ENCODE assay signal across 8 cellular contexts in genomic region chr2:88590998-88591613, GRCh38. TPM values are rescaled to one million over a fixed set of nuclear protein-coding genes. Genes with fewer than 3 reads are reported as not detected.
DNase-seq lines count a peak whose midpoint lies in the region; ATAC-seq, FAIRE-seq and TF ChIP-seq lines count a peak whose summit lies in the region.

No MANE protein-coding gene starts in this region.

- H3K27me3 ChIP-seq in hepatocyte (no peaks in the 10 kb centered on the region), smooth muscle cell (ENCODE audit: low read depth) (no peaks in the 10 kb centered on the region)

- H3K4me3 ChIP-seq in astrocyte of the cerebellum (ENCODE audit: low read depth, low read length) (no peak overlapping the region), hepatocyte (no peak overlapping the region), smooth muscle cell (no peak overlapping the region)

- DNase-seq in DMS153 (lab: John Stamatoyannopoulos, UW): peak; percentile 46
- peak; percentile 16 for DNase-seq in HuH-7.5 (ENCODE audit: low spot score)
- DNase-seq in RCC 7860 (ENCODE audit: low spot score): peak; percentile 42
- peak; percentile 36 for DNase-seq in astrocyte of the cerebellum (ENCODE audit: low read depth)
- DNase-seq in hepatocyte (ENCODE audit: low spot score): peak; percentile 75
- DNase-seq in smooth muscle cell (lab: John Stamatoyannopoulos, UW; ENCODE audit: unreplicated experiment): no peak

- no peak overlapping the region for H2AFZ ChIP-seq in hepatocyte
- H2AFZ ChIP-seq in smooth muscle cell (ENCODE audit: low read depth): no peak overlapping the region

- peak overlapping the region; percentile 6 for H3K27ac ChIP-seq in hepatocyte
- H3K27ac ChIP-seq in smooth muscle cell (ENCODE audit: low read depth): peak overlapping the region; percentile 24

- ATAC-seq in GM19455 (IDR thresholded peaks at IDR 0.05; ENCODE audit: unreplicated experiment) (peak; percentile 72), HG03039 (IDR thresholded peaks at IDR 0.05; ENCODE audit: unreplicated experiment) (no peak)

- peak; percentile 74 for TF ChIP-seq CTCF in astrocyte of the cerebellum (IDR thresholded peaks at IDR 0.05; ENCODE audit: low read depth, low read length, missing control alignments)
- TF ChIP-seq CTCF in hepatocyte (IDR thresholded peaks at IDR 0.05; ENCODE audit: poor library complexity): peak; percentile 73
- peak; percentile 85 for TF ChIP-seq CTCF in smooth muscle cell (IDR thresholded peaks at IDR 0.05; ENCODE audit: borderline replicate concordance, insufficient read depth, poor library complexity, severe bottlenecking)

- H3F3A ChIP-seq in smooth muscle cell (ENCODE audit: low read depth): no peaks in the 10 kb centered on the region

- 93% methylated on average over 2 of the region's 2 CpGs for WGBS in hepatocyte (ENCODE audit: low lambda C conversion rate, missing lambda C conversion rate)
- 100% methylated on average over 2 of the region's 2 CpGs for WGBS in smooth muscle cell (ENCODE audit: low lambda C conversion rate)

- no peaks in the 10 kb centered on the region for H3K9me3 ChIP-seq in hepatocyte (ENCODE audit: low read depth)
- no peaks in the 10 kb centered on the region for H3K9me3 ChIP-seq in smooth muscle cell (replicated peaks; ENCODE audit: low read depth)

- H3K9ac ChIP-seq in smooth muscle cell (ENCODE audit: low read depth): no peak overlapping the region

- in situ Hi-C loops in astrocyte of the cerebellum (cut with HindIII; ENCODE audit: low sequenced_read_pairs): no loop called here

- FAIRE-seq in RCC 7860 (lab: Jason Lieb, UNC): peak; percentile 73

- H3K4me1 ChIP-seq in hepatocyte (ENCODE audit: insufficient read depth) (no peaks in the 10 kb centered on the region), smooth muscle cell (ENCODE audit: low read depth) (peaks cover 5% of the 10 kb centered on the region)

- H4K20me1 ChIP-seq in hepatocyte (ENCODE audit: insufficient read depth, poor library complexity, severe bottlenecking): no peaks in the 10 kb centered on the region
- H4K20me1 ChIP-seq in smooth muscle cell (ENCODE audit: low read depth): peaks cover 33% of the 10 kb centered on the region

- H3K4me2 ChIP-seq in hepatocyte (no peak overlapping the region), smooth muscle cell (no peak overlapping the region)

- H3K36me3 ChIP-seq in hepatocyte (replicated peaks; ENCODE audit: insufficient read depth, low read depth): no peaks in the 10 kb centered on the region
- peaks cover 22% of the 10 kb centered on the region for H3K36me3 ChIP-seq in smooth muscle cell (ENCODE audit: low read depth)

- H3K79me2 ChIP-seq in hepatocyte (peaks cover 7% of the 10 kb centered on the region), smooth muscle cell (ENCODE audit: low read depth) (peaks cover 15% of the 10 kb centered on the region)

- no peaks in the 10 kb centered on the region for H3K9me2 ChIP-seq in hepatocyte (replicated peaks; ENCODE audit: insufficient read depth)

RNA-seq across cellular contexts. Expression of gene EIF2AK3, which starts 36.2 kb away (rescaled TPM):
- 38.1 and 41.9 TPM in 2 replicates for total RNA-seq in hepatocyte
- 19.5 and 21.0 TPM in 2 replicates for polyA plus RNA-seq in hepatocyte
- 53.4 and 61.6 TPM in 2 replicates for total RNA-seq in smooth muscle cell
- 16.2 and 18.0 TPM in 2 replicates for polyA plus RNA-seq in smooth muscle cell
